5 cellular contexts compared by ENCODE assay signal in the genomic region with DNA sequence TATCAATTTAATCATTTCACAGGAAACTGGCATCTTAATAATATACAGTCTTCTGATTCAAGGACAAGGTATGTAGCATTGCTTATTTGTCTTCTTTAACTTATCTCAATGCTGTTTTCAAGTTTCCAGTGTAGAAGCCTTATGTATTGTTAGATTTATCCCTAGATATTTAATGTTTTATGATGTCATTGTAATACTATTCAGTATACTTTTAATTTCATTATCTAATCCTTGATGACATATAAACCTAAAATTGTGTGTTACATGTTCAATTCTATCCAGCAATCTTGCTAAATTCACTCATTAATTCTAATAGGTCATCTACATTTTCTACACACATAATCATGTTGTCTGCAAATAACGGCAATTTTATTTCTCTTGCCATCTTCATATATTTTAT.
A peak's percentile ranks its signal among the peaks of the same experiment; 100 is the strongest.
TF ChIP-seq lines count a peak whose summit lies in the region.

No MANE protein-coding gene starts in this region.

TF ChIP-seq in SK-N-SH, 30 proteins besides CTCF, POLR2A, EP300 and RAD21:
- TF ChIP-seq MXI1 (IDR thresholded peaks at IDR 0.05; ENCODE audit: low read depth, low read length), result no peak
- TF ChIP-seq, protein P1, sequence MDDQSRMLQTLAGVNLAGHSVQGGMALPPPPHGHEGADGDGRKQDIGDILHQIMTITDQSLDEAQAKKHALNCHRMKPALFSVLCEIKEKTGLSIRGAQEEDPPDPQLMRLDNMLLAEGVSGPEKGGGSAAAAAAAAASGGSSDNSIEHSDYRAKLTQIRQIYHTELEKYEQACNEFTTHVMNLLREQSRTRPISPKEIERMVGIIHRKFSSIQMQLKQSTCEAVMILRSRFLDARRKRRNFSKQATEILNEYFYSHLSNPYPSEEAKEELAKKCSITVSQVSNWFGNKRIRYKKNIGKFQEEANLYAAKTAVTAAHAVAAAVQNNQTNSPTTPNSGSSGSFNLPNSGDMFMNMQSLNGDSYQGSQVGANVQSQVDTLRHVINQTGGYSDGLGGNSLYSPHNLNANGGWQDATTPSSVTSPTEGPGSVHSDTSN (IDR thresholded peaks at IDR 0.05), result 0 out of 2 replicates have a peak, but pooled peaks have one; percentile 22
TF ChIP-seq in SK-N-SH: peak in this region for 1.

TF ChIP-seq in SK-N-SH treated with all-trans-retinoic acid at 6 μM for 48 hours, 23 proteins besides CTCF, POLR2A, EP300 and RAD21 (continues in another document):
- TF ChIP-seq PPARA (CRISPR knock-in tag; IDR thresholded peaks at IDR 0.05; ENCODE audit: borderline replicate concordance) (no peak), TCF4 (CRISPR knock-in tag; IDR thresholded peaks at IDR 0.05; ENCODE audit: borderline replicate concordance) (no peak), ZC3H10 (CRISPR knock-in tag; IDR thresholded peaks at IDR 0.05) (no peak), ZNF8 (CRISPR knock-in tag; IDR thresholded peaks at IDR 0.05) (no peak), TOX (CRISPR knock-in tag; IDR thresholded peaks at IDR 0.05; ENCODE audit: borderline replicate concordance) (no peak), ZFP30 (CRISPR knock-in tag; IDR thresholded peaks at IDR 0.05) (no peak), ZNF565 (CRISPR knock-in tag; conservative IDR thresholded peaks at IDR 0.05; ENCODE audit: low read depth) (no peak), ZNF70 (CRISPR knock-in tag; IDR thresholded peaks at IDR 0.05) (no peak), CSDC2 (CRISPR knock-in tag; IDR thresholded peaks at IDR 0.05) (no peak), BACH2 (CRISPR knock-in tag; IDR thresholded peaks at IDR 0.05; ENCODE audit: borderline replicate concordance) (no peak), ZFP3 (CRISPR knock-in tag; IDR thresholded peaks at IDR 0.05) (no peak), ISL1 (CRISPR knock-in tag; IDR thresholded peaks at IDR 0.05) (no peak), ESRRG (CRISPR knock-in tag; IDR thresholded peaks at IDR 0.05) (no peak)
- TF ChIP-seq, protein P2, sequence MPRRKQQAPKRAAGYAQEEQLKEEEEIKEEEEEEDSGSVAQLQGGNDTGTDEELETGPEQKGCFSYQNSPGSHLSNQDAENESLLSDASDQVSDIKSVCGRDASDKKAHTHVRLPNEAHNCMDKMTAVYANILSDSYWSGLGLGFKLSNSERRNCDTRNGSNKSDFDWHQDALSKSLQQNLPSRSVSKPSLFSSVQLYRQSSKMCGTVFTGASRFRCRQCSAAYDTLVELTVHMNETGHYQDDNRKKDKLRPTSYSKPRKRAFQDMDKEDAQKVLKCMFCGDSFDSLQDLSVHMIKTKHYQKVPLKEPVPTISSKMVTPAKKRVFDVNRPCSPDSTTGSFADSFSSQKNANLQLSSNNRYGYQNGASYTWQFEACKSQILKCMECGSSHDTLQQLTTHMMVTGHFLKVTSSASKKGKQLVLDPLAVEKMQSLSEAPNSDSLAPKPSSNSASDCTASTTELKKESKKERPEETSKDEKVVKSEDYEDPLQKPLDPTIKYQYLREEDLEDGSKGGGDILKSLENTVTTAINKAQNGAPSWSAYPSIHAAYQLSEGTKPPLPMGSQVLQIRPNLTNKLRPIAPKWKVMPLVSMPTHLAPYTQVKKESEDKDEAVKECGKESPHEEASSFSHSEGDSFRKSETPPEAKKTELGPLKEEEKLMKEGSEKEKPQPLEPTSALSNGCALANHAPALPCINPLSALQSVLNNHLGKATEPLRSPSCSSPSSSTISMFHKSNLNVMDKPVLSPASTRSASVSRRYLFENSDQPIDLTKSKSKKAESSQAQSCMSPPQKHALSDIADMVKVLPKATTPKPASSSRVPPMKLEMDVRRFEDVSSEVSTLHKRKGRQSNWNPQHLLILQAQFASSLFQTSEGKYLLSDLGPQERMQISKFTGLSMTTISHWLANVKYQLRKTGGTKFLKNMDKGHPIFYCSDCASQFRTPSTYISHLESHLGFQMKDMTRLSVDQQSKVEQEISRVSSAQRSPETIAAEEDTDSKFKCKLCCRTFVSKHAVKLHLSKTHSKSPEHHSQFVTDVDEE (CRISPR knock-in tag; IDR thresholded peaks at IDR 0.05), result no peak

TF ChIP-seq in HCT116, 20 proteins besides CTCF, POLR2A, EP300 and RAD21:
- TF ChIP-seq ZFX (IDR thresholded peaks at IDR 0.05), result no peak
- TF ChIP-seq TCF7L2 (IDR thresholded peaks at IDR 0.05; ENCODE audit: borderline replicate concordance, extremely low read depth, insufficient read depth, insufficient read length), result no peak
- TF ChIP-seq, protein P3, sequence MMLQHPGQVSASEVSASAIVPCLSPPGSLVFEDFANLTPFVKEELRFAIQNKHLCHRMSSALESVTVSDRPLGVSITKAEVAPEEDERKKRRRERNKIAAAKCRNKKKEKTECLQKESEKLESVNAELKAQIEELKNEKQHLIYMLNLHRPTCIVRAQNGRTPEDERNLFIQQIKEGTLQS (IDR thresholded peaks at IDR 0.05), result no peak
- no peak for TF ChIP-seq ZNF274 (IDR thresholded peaks at IDR 0.05; ENCODE audit: low read depth, low read length)
- no peak for TF ChIP-seq SP1 (IDR thresholded peaks at IDR 0.05; ENCODE audit: low read depth)
- no peak for TF ChIP-seq SRF (IDR thresholded peaks at IDR 0.05; ENCODE audit: low read depth)

TF ChIP-seq in IMR-90, 13 proteins besides CTCF, POLR2A, EP300 and RAD21:
- no peak for TF ChIP-seq RCOR1 (IDR thresholded peaks at IDR 0.05; ENCODE audit: insufficient replicate concordance, low read length)
- no peak for TF ChIP-seq CHD1 (IDR thresholded peaks at IDR 0.05; ENCODE audit: low read depth, low read length)
- TF ChIP-seq, protein P4, sequence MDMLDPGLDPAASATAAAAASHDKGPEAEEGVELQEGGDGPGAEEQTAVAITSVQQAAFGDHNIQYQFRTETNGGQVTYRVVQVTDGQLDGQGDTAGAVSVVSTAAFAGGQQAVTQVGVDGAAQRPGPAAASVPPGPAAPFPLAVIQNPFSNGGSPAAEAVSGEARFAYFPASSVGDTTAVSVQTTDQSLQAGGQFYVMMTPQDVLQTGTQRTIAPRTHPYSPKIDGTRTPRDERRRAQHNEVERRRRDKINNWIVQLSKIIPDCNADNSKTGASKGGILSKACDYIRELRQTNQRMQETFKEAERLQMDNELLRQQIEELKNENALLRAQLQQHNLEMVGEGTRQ (IDR thresholded peaks at IDR 0.05; ENCODE audit: low read depth, low read length), result no peak
- no peak for TF ChIP-seq NFE2L2 (IDR thresholded peaks at IDR 0.05; ENCODE audit: low read depth, low read length)
- no peak for TF ChIP-seq CEBPB (IDR thresholded peaks at IDR 0.05; ENCODE audit: low read depth, low read length)
- TF ChIP-seq RFX5 (IDR thresholded peaks at IDR 0.05; ENCODE audit: low read depth, low read length), result no peak
- TF ChIP-seq MAZ (IDR thresholded peaks at IDR 0.05; ENCODE audit: borderline replicate concordance, low read depth, low read length), result no peak
- TF ChIP-seq MXI1 (IDR thresholded peaks at IDR 0.05; ENCODE audit: borderline replicate concordance, low read depth, low read length), result no peak
- no peak for TF ChIP-seq BHLHE40 (IDR thresholded peaks at IDR 0.05; ENCODE audit: low read depth, low read length)
- no peak for TF ChIP-seq FOS (IDR thresholded peaks at IDR 0.05; ENCODE audit: low read depth, low read length)
- TF ChIP-seq MAFK (IDR thresholded peaks at IDR 0.05; ENCODE audit: low read depth, low read length), result no peak
- TF ChIP-seq, protein P5, sequence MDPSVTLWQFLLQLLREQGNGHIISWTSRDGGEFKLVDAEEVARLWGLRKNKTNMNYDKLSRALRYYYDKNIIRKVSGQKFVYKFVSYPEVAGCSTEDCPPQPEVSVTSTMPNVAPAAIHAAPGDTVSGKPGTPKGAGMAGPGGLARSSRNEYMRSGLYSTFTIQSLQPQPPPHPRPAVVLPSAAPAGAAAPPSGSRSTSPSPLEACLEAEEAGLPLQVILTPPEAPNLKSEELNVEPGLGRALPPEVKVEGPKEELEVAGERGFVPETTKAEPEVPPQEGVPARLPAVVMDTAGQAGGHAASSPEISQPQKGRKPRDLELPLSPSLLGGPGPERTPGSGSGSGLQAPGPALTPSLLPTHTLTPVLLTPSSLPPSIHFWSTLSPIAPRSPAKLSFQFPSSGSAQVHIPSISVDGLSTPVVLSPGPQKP (IDR thresholded peaks at IDR 0.05; ENCODE audit: borderline replicate concordance, low read depth, low read length), result no peak
- TF ChIP-seq SMC3 (IDR thresholded peaks at IDR 0.05; ENCODE audit: low read depth, low read length), result no peak

TF ChIP-seq in GM12891, 5 proteins besides CTCF, POLR2A, EP300 and RAD21:
- no peak for TF ChIP-seq TAF1 (IDR thresholded peaks at IDR 0.05; ENCODE audit: low read depth, low read length)
- no peak for TF ChIP-seq POU2F2 (IDR thresholded peaks at IDR 0.05; ENCODE audit: low read depth, low read length)
- TF ChIP-seq POLR2AphosphoS5 (IDR thresholded peaks at IDR 0.05; ENCODE audit: low read depth, low read length), result no peak
- TF ChIP-seq PAX5 (IDR thresholded peaks at IDR 0.05; ENCODE audit: insufficient read depth, low read length, severe bottlenecking), result no peak
- no peak for TF ChIP-seq SPI1 (IDR thresholded peaks at IDR 0.05; ENCODE audit: low read depth, low read length)
